ENCODE assay signal across 17 cellular contexts in the genomic region with DNA sequence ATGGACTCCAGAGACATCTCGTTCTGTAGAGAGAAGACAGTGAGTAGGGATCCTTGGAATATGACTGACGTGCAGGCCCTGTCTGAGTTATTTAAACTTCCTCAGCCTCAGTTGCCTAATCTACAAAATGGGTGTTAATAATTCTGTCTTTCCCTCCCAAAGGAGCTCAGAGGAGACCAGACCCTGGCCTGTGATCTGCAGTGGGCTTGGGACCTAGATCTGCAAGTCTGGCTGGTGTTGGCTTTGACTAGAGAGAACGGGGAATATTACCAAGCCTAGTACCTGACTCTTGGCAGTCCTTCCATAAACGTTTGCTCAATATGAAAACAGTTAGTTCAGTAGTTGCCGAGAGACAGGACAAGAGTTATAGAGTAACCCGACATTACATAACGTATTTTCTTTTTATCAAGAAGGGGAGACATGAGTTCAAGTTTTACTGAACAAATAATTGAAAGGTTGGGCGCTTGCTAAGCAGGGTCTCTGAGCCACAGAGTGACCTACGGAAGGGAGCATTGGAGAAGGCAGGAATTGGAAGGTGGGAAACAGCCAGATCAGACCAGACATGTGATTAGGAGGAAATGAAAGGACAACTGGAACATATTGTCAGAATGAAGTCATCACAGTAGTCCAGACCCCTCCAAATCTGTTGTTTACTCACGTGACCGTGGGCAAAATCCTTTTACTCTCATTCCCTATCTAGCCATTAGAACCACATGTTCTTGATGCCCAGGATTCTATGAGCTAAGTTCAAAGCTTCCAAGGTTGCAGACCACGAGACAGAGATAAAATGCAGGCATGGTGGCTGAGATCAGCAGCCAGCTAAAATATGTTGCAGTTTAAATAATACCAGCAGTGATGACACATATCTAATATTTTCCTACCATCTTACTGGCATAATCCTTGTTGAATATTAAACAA. TPM values are rescaled to one million over a fixed set of nuclear protein-coding genes. Genes with fewer than 3 reads are reported as not detected.
DNase-seq lines count a peak whose midpoint lies in the region; ATAC-seq lines count a peak whose summit lies in the region.
"Had no signal": no experiment of that assay in that cellular context is flagged by ENCODE, and none has a peak within 500 bp of the region (broad histone marks: within the 10 kb centered on the region; RNA-seq: fewer than 3 reads in every experiment).

No MANE protein-coding gene starts in this region.

- peak; percentile 20 for DNase-seq in EL
- DNase-seq in NCI-H69 (lab: John Stamatoyannopoulos, UW): peak; percentile 4
- peak; percentile 1 for DNase-seq in fibroblast of peridontal ligament (ENCODE audit: extremely low read depth)
- DNase-seq in mucosa of gallbladder (ENCODE audit: low spot score): peak; percentile 26
- DNase-seq in T-helper 2 cell: no peak
- no peak for DNase-seq in NCI-H146 (lab: John Stamatoyannopoulos, UW)
- DNase-seq in G401 (ENCODE audit: low spot score): no peak
- DNase-seq: activated CD4-positive, alpha-beta T cell treated with anti-CD3 and anti-CD28 coated beads for 4 hours; activated T-cell treated with anti-CD3 and anti-CD28 coated beads, Interleukin-2, amount 50 U/mL, for 24 hours; cerebellar nuclear complex; DMS153; hippocampal formation; SIG-M5; sigmoid colon had no signal

- in situ Hi-C loops in G401 (cut with HindIII; ENCODE audit: low sequenced_read_pairs): no loop called here

- ATAC-seq in GM21619 (IDR thresholded peaks at IDR 0.05; ENCODE audit: unreplicated experiment): no peak

RNA-seq across cellular contexts. Expression of a gene that starts 10.9 kb away (rescaled TPM):
- 9.7 TPM for total RNA-seq in mucosa of gallbladder
- total RNA-seq in G401 (2014; rRNA removed; shearing (Covaris generic)): not detected in 2 replicates
- total RNA-seq: B cell, sigmoid colon had no signal

RNA-seq across cellular contexts. Expression of a gene that starts 33.0 kb away (rescaled TPM):
- total RNA-seq in mucosa of gallbladder: not detected
- not detected in 2 replicates for total RNA-seq in G401 (2014; rRNA removed; shearing (Covaris generic))
- total RNA-seq: B cell, tibial nerve had no signal

RNA-seq across cellular contexts. Expression of a gene that starts 59.8 kb away (rescaled TPM):
- 92.6 TPM for total RNA-seq in mucosa of gallbladder
- not detected in 2 replicates for total RNA-seq in G401 (2014; rRNA removed; shearing (Covaris generic))
- total RNA-seq: B cell had no signal

Comparison
In these comparisons a context has a peak if more than half of its experiments do, and no peak if none do; other contexts are left out.
1. DNase-seq: peak in EL (single experiment), NCI-H69 (single experiment), fibroblast of peridontal ligament (single experiment) and mucosa of gallbladder (single experiment); none in T-helper 2 cell (0 of 5), NCI-H146 (single experiment) and G401 (single experiment).
2. RNA of a gene that starts 10.9 kb away (total RNA-seq): 9.7 TPM in mucosa of gallbladder (single experiment); not detected in G401; every median in the first group is over 10 times any median in the second.
3. RNA of a gene that starts 59.8 kb away (total RNA-seq): 92.6 TPM in mucosa of gallbladder (single experiment); not detected in G401; every median in the first group is over 10 times any median in the second.